Comparison of ENCODE assay signal across 17 cellular contexts in genomic region chr13:79989251-79989661, GRCh38.
DNase-seq lines count a peak whose midpoint lies in the region; ATAC-seq and TF ChIP-seq lines count a peak whose summit lies in the region.
"Had no signal": no experiment of that assay in that cellular context is flagged by ENCODE, and none has a peak within 500 bp of the region (broad histone marks: within the 10 kb centered on the region; RNA-seq: fewer than 3 reads in every experiment).

No MANE protein-coding gene starts in this region.

- intact Hi-C loops in transverse colon (cut with DNase I; ENCODE audit: low total_unique reads): no loop called here

- in situ Hi-C loops in transverse colon (cut with MboI; ENCODE audit: low pct_ligation_motif_present in 1 of 4, low pct_unique_long_range_greater_than_20kb in 1 of 4, low sequenced_read_pairs in 3 of 4): no loop called here

- no peak for TF ChIP-seq EP300 in transverse colon (IDR thresholded peaks at IDR 0.05; ENCODE audit: low read depth)

- TF ChIP-seq POLR2A in transverse colon (IDR thresholded peaks at IDR 0.05): no peak

- H3K36me3 ChIP-seq in SJSA1: no peaks in the 10 kb centered on the region
- no peaks in the 10 kb centered on the region for H3K36me3 ChIP-seq in transverse colon
- H3K36me3 ChIP-seq: tibial artery had no signal

- DNase-seq in GM04504 (ENCODE audit: low read depth) (peak; percentile 41), SJSA1 (ENCODE audit: low read depth in 1 of 2, low spot score in 2 of 2) (peak; percentile 91 to 99), foreskin keratinocyte (peak; percentile 40 to 68), transverse colon (peak; percentile 49), NCI-H2196 treated with DMSO at 0.1 percent for 48 hours (lab: John Stamatoyannopoulos, UW; ENCODE audit: unreplicated experiment) (no peak), foreskin melanocyte (no peak), HK-2 (ENCODE audit: unreplicated experiment) (no peak)
- DNase-seq: activated CD4-positive, alpha-beta T cell treated with anti-CD3 and anti-CD28 coated beads, Interleukin-2, amount 10 ng/mL, durations not matched to agents 7 days and 5 days; activated CD8-positive, alpha-beta memory T cell treated with anti-CD3 and anti-CD28 coated beads, Interleukin-2, amount 50 U/mL, for 48 hours; aorta; CD4-positive, CD25-positive, alpha-beta regulatory T cell; DMS79; NCI-H2081 treated with DMSO at 0.1 percent for 48 hours; NCI-H524 treated with DMSO at 0.1 percent for 48 hours; T1000; tibial artery had no signal

- ATAC-seq in foreskin keratinocyte: peak; percentile 19
- ATAC-seq: stimulated activated effector memory CD8-positive, alpha-beta T cell treated with anti-CD3 and anti-CD28 coated beads, Interleukin-12 subunit alpha, Interleukin-12 subunit beta, amount 100 ng/mL, for 72 hours had no signal

- H3K4me3 ChIP-seq in SJSA1: no peak overlapping the region
- peak overlapping the region in 1 of 4 donors; percentile 11 for H3K4me3 ChIP-seq in transverse colon
- H3K4me3 ChIP-seq: tibial artery had no signal

- H3K27ac ChIP-seq in SJSA1 (peak overlapping the region; percentile 96), foreskin keratinocyte (peak overlapping the region; percentile 91), transverse colon (peak overlapping the region; percentile 62 to 70 (median 63))
- H3K27ac ChIP-seq: tibial artery had no signal

- H3K4me1 ChIP-seq in SJSA1 (replicated peaks) (peaks cover 52% of the 10 kb centered on the region), foreskin keratinocyte (peaks cover 28% of the 10 kb centered on the region), transverse colon (peaks cover 0 to 9% (median 7%) of the 10 kb centered on the region in 4 donors)
- H3K4me1 ChIP-seq: tibial artery had no signal

- no peaks in the 10 kb centered on the region for H3K27me3 ChIP-seq in SJSA1 (replicated peaks)
- H3K27me3 ChIP-seq in foreskin keratinocyte: no peaks in the 10 kb centered on the region
- H3K27me3 ChIP-seq in transverse colon: no peaks in the 10 kb centered on the region
- H3K27me3 ChIP-seq: tibial artery had no signal

- TF ChIP-seq CTCF in foreskin keratinocyte (conservative IDR thresholded peaks at IDR 0.05): no peak
- TF ChIP-seq CTCF in transverse colon (IDR thresholded peaks at IDR 0.05): no peak

- WGBS in transverse colon (ENCODE audit: low coverage in 1 of 2), 2 donors: 65 to 86% methylated on average over 2 of the region's 2 CpGs

- no peaks in the 10 kb centered on the region for H3K9me3 ChIP-seq in SJSA1 (replicated peaks)
- H3K9me3 ChIP-seq in transverse colon: no peaks in the 10 kb centered on the region
- H3K9me3 ChIP-seq: tibial artery had no signal

Comparison
In these comparisons a context has a peak if more than half of its experiments do, and no peak if none do; other contexts are left out.
1. DNase-seq: peak in GM04504 (single experiment), SJSA1 (2 of 2), foreskin keratinocyte (2 of 2) and transverse colon (single experiment); none in NCI-H2196 treated with DMSO at 0.1 percent for 48 hours (single experiment), foreskin melanocyte (single experiment) and HK-2 (single experiment).
2. Peak in every context shown above with its lines, with median percentiles within 50 percentile points of each other: H3K27ac ChIP-seq.